Comparison of ENCODE assay signal across 8 cellular contexts in the genomic region with DNA sequence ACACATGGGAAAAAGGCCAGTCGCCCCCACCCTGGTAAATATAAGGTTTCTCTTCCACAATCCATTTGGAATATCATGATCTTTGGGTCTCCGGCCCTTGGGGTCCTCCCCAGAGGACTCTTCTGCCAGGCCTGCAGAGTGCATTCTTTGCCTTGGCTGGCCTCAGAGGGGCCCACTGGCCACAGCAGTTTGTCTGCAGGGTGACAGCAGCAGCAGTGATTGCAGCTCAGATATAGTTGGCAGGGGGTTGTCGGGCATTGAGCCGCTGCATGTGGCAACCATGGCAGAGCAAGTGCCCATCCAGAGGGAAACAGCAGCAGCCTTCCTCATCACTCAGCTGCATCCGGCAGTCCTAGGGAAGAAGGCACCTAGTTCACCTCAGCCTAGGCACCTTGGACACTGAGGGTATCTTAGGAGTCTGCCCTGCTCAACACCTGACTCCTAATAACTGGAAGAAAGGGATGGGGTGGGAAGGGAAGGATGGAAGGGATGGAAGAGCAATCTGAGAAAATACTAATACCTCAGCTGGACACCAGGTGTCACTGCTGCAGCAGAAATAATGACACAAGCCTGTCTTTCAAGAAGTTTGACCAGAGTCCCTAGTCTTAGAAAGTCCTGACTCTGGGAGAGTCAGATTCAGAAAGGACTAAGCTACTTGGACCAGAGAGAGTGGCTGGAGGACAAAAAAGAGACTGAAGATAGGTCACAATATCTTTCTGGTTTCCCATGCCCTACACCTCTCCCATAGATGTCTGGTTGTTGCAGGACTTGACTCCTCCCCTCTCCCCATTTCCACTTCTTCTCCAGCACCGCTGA. TPM values are rescaled to one million over a fixed set of nuclear protein-coding genes. Genes with fewer than 3 reads are reported as not detected.
DNase-seq lines count a peak whose midpoint lies in the region; ATAC-seq and TF ChIP-seq lines count a peak whose summit lies in the region.

No MANE protein-coding gene starts in this region.

- H3K4me3 Mint-ChIP-seq in activated CD4-positive, alpha-beta memory T cell treated with anti-CD3 and anti-CD28 coated beads for 36 hours = no peak overlapping the region

- POLR2A ChIA-PET in activated CD4-positive, alpha-beta memory T cell treated with anti-CD3 and anti-CD28 coated beads for 36 hours (lab: Charles Lee) = interaction anchor here (0.6 kb wide), 1 partner anchor 89 kb away, joined by 3 read pairs; no protein-coding TSS in a partner anchor

- peak; percentile 61 for DNase-seq in A172 (ENCODE audit: low spot score)
- DNase-seq in DMS79 treated with DMSO at 0.1 percent for 48 hours (lab: John Stamatoyannopoulos, UW) = peak; percentile 66
- DNase-seq in NB4 (ENCODE audit: low read depth) = peak; percentile 67
- DNase-seq in activated CD4-positive, alpha-beta memory T cell treated with anti-CD3 and anti-CD28 coated beads for 36 hours = peak; percentile 55
- peak; percentile 79 for DNase-seq in fibroblast of the aortic adventitia (ENCODE audit: low read depth)

- no peaks in the 10 kb centered on the region for H3K4me1 ChIP-seq in neutrophil (ENCODE audit: control insufficient read depth in 1 of 2, insufficient read depth in 1 of 2, low read depth in 1 of 2, low read length in 1 of 2)

- no peaks in the 10 kb centered on the region for H3K4me1 Mint-ChIP-seq in activated CD4-positive, alpha-beta memory T cell treated with anti-CD3 and anti-CD28 coated beads for 36 hours (ENCODE audit: low read depth)

- intact Hi-C loops in activated CD4-positive, alpha-beta memory T cell treated with anti-CD3 and anti-CD28 coated beads for 36 hours (cut with micrococcal nuclease) = loop anchor here (1.0 kb wide), 2 partner anchors 10 to 85 kb away; no protein-coding TSS in a partner anchor

- no peak overlapping the region for H3K27ac Mint-ChIP-seq in activated CD4-positive, alpha-beta memory T cell treated with anti-CD3 and anti-CD28 coated beads for 36 hours

- no peak overlapping the region for H3K4me3 ChIP-seq in NB4 (ENCODE audit: low read depth, low read length)
- H3K4me3 ChIP-seq in fibroblast of the aortic adventitia (ENCODE audit: low read depth, low read length) = no peak overlapping the region
- H3K4me3 ChIP-seq in neutrophil (ENCODE audit: low read depth in 1 of 2, low read length in 1 of 2) = no peak overlapping the region

- peak; percentile 63 for TF ChIP-seq CTCF in NB4 (IDR thresholded peaks at IDR 0.05; ENCODE audit: low read depth, low read length)
- peak; percentile 69 for TF ChIP-seq CTCF in fibroblast of the aortic adventitia (IDR thresholded peaks at IDR 0.05; ENCODE audit: insufficient read depth, low read length)
- TF ChIP-seq CTCF in neutrophil (IDR thresholded peaks at IDR 0.05) = peak; percentile 45

- no peak overlapping the region for H3K27ac ChIP-seq in neutrophil

- TF ChIP-seq POLR2A in NB4 (IDR thresholded peaks at IDR 0.05; ENCODE audit: extremely low read depth, insufficient read length) = no peak

- H3K27me3 Mint-ChIP-seq in activated CD4-positive, alpha-beta memory T cell treated with anti-CD3 and anti-CD28 coated beads for 36 hours = no peaks in the 10 kb centered on the region

- H3K27me3 ChIP-seq in neutrophil = peaks cover 24% of the 10 kb centered on the region

- H3K9me3 ChIP-seq in neutrophil = no peaks in the 10 kb centered on the region

- CTCF ChIA-PET in activated CD4-positive, alpha-beta memory T cell treated with anti-CD3 and anti-CD28 coated beads for 36 hours (lab: Charles Lee) = interaction anchor here (0.7 to 8.5 kb wide), 32 partner anchors 9 to 1053 kb away, joined by 3 to 201 read pairs (median 4); partner anchors contain the start of genes ACIN1, AJUBA, C14orf119 and CDH24

- no peaks in the 10 kb centered on the region for H3K36me3 Mint-ChIP-seq in activated CD4-positive, alpha-beta memory T cell treated with anti-CD3 and anti-CD28 coated beads for 36 hours

- no peak for ATAC-seq in HG02642 (IDR thresholded peaks at IDR 0.05; ENCODE audit: poor library complexity, unreplicated experiment)
- ATAC-seq in GM21619 (IDR thresholded peaks at IDR 0.05; ENCODE audit: unreplicated experiment) = no peak

- H3K9me3 Mint-ChIP-seq in activated CD4-positive, alpha-beta memory T cell treated with anti-CD3 and anti-CD28 coated beads for 36 hours = no peaks in the 10 kb centered on the region

- H3K36me3 ChIP-seq in neutrophil = no peaks in the 10 kb centered on the region

RNA-seq across cellular contexts. Expression of gene AJUBA, which starts 8.9 kb away (rescaled TPM):
- total RNA-seq in A172 (2014; rRNA removed; shearing (Covaris generic)) = 47.5 and 65.5 TPM in 2 replicates
- total RNA-seq in activated CD4-positive, alpha-beta memory T cell treated with anti-CD3 and anti-CD28 coated beads for 36 hours = 1 to 10 TPM; 1.5 to 1.7 TPM
- 14.6 and 47.6 TPM in 2 replicates for total RNA-seq in fibroblast of the aortic adventitia (ENCODE audit: low replicate concordance)

RNA-seq across cellular contexts. Expression of gene HAUS4, which starts 16.5 kb away (rescaled TPM):
- total RNA-seq in A172 (2014; rRNA removed; shearing (Covaris generic)) = 39.8 and 46.9 TPM in 2 replicates
- 10 to 100 TPM; 84.4 to 86.6 TPM for total RNA-seq in activated CD4-positive, alpha-beta memory T cell treated with anti-CD3 and anti-CD28 coated beads for 36 hours
- 29.3 and 31.2 TPM in 2 replicates for total RNA-seq in fibroblast of the aortic adventitia (ENCODE audit: low replicate concordance)

RNA-seq across cellular contexts. Expression of gene C14orf93, which starts 36.5 kb away (rescaled TPM):
- total RNA-seq in A172 (2014; rRNA removed; shearing (Covaris generic)) = 6.9 and 8.1 TPM in 2 replicates
- 10 to 100 TPM in 1 of 2 experiments, 1 to 10 TPM in 1; 7.5 to 10.8 TPM for total RNA-seq in activated CD4-positive, alpha-beta memory T cell treated with anti-CD3 and anti-CD28 coated beads for 36 hours
- 7.0 and 8.1 TPM in 2 replicates for total RNA-seq in fibroblast of the aortic adventitia (ENCODE audit: low replicate concordance)

RNA-seq across cellular contexts. Expression of gene PRMT5, which starts 44.2 kb away (rescaled TPM):
- total RNA-seq in A172 (2014; rRNA removed; shearing (Covaris generic)) = 38.6 and 181 TPM in 2 replicates
- total RNA-seq in activated CD4-positive, alpha-beta memory T cell treated with anti-CD3 and anti-CD28 coated beads for 36 hours = 100 to 1,000 TPM in 1 of 2 experiments, 10 to 100 TPM in 1; 85.6 to 100 TPM
- total RNA-seq in fibroblast of the aortic adventitia (ENCODE audit: low replicate concordance) = 23.0 and 53.5 TPM in 2 replicates

RNA-seq across cellular contexts. Expression of gene RBM23, which starts 54.5 kb away (rescaled TPM):
- total RNA-seq in A172 (2014; rRNA removed; shearing (Covaris generic)) = 56.8 and 64.1 TPM in 2 replicates
- 10 to 100 TPM; 55.0 to 56.0 TPM for total RNA-seq in activated CD4-positive, alpha-beta memory T cell treated with anti-CD3 and anti-CD28 coated beads for 36 hours
- 48.7 and 101 TPM in 2 replicates for total RNA-seq in fibroblast of the aortic adventitia (ENCODE audit: low replicate concordance)
